8 cellular contexts compared by ENCODE assay signal in the genomic region with DNA sequence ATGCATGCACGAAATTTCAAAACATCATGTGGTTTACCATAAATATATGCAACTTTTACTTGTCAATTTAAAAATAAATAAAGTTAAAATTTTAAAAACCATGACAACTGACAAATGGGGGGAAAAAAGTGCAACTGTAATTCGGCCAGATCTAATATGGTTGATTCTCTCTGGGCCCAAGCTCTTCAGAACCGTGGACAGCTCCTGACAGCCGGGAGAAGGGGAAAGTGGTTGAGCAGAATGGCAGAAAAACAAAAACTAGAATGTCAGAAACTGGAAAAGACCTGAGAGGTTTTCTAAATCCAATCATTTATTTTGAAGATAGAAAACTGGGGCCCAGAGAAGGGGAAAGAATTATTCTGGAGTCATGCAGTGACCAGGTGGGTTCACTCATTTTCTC.
A peak's percentile ranks its signal among the peaks of the same experiment; 100 is the strongest.
DNase-seq lines count a peak whose midpoint lies in the region; ATAC-seq and TF ChIP-seq lines count a peak whose summit lies in the region.

No MANE protein-coding gene starts in this region.

- intact Hi-C loops in left ventricle myocardium superior (cut with micrococcal nuclease), result no loop called here

- no peak for TF ChIP-seq CTCF in NB4 (IDR thresholded peaks at IDR 0.05; ENCODE audit: low read depth, low read length)
- TF ChIP-seq CTCF in neural crest cell (conservative IDR thresholded peaks at IDR 0.05), result no peak

- no peak overlapping the region for H3K27ac Mint-ChIP-seq in neural crest cell (ENCODE audit: unreplicated experiment)

- no peak overlapping the region for H3K4me3 ChIP-seq in NB4 (ENCODE audit: low read depth, low read length)

- DNase-seq in activated CD4-positive, alpha-beta T cell treated with anti-CD3 and anti-CD28 coated beads for 48 hours, result peak; percentile 36
- DNase-seq in activated CD4-positive, alpha-beta T cell treated with anti-CD3 and anti-CD28 coated beads, Interleukin-2, amount 50 U/mL, for 1 hour, result no peak
- DNase-seq in NB4 (ENCODE audit: low read depth) (peak; percentile 38), dermis blood vessel endothelial cell (peak; percentile 41), neural crest cell (ENCODE audit: low read depth, low spot score) (peak; percentile 53), NCI-H146 treated with DMSO at 0.1 percent for 48 hours (lab: John Stamatoyannopoulos, UW; ENCODE audit: unreplicated experiment) (no peak), left ventricle myocardium superior (no peak)
- no peak for DNase-seq in activated CD8-positive, alpha-beta memory T cell treated with anti-CD3 and anti-CD28 coated beads for 24 hours

- no peak for TF ChIP-seq POLR2A in NB4 (IDR thresholded peaks at IDR 0.05; ENCODE audit: extremely low read depth, insufficient read length)

- no peak overlapping the region for H3K4me3 Mint-ChIP-seq in neural crest cell

- H3K4me1 Mint-ChIP-seq in neural crest cell, result no peaks in the 10 kb centered on the region

- ATAC-seq in left ventricle myocardium superior, result no peak

- H3K9me3 Mint-ChIP-seq in neural crest cell, result no peaks in the 10 kb centered on the region

- H3K27me3 Mint-ChIP-seq in neural crest cell (ENCODE audit: low read depth), result peaks cover 83% of the 10 kb centered on the region

- no peaks in the 10 kb centered on the region for H3K36me3 Mint-ChIP-seq in neural crest cell (ENCODE audit: low read depth)

Comparison
In these comparisons a context has a peak if more than half of its experiments do, and no peak if none do; other contexts are left out.
1. DNase-seq: peak in activated CD4-positive, alpha-beta T cell treated with anti-CD3 and anti-CD28 coated beads for 48 hours (single experiment), NB4 (single experiment), dermis blood vessel endothelial cell (single experiment) and neural crest cell (single experiment); none in activated CD4-positive, alpha-beta T cell treated with anti-CD3 and anti-CD28 coated beads, Interleukin-2, amount 50 U/mL, for 1 hour (single experiment), activated CD8-positive, alpha-beta memory T cell treated with anti-CD3 and anti-CD28 coated beads for 24 hours (single experiment), NCI-H146 treated with DMSO at 0.1 percent for 48 hours (single experiment) and left ventricle myocardium superior (single experiment).